ENCODE assay signal across 8 cellular contexts in genomic region chrX:100685284-100685996, GRCh38. TPM values are rescaled to one million over a fixed set of nuclear protein-coding genes. Genes with fewer than 3 reads are reported as not detected.
DNase-seq lines count a peak whose midpoint lies in the region; ATAC-seq and TF ChIP-seq lines count a peak whose summit lies in the region.

No MANE protein-coding gene starts in this region.

- no peaks in the 10 kb centered on the region for H3K4me1 ChIP-seq in left lung

- peaks cover 0 to 3% of the 10 kb centered on the region in 2 donors for H3K27me3 ChIP-seq in left lung

- H3K9me3 ChIP-seq in left lung, result no peaks in the 10 kb centered on the region

- H3K4me3 ChIP-seq in left lung, result no peak overlapping the region

- H3K36me3 ChIP-seq in left lung, result no peaks in the 10 kb centered on the region

- intact Hi-C loops in left lung (cut with DNase I), result loop anchor here in 1 of 2 donors (5.0 kb wide), 1 partner anchor 82 kb away; no protein-coding TSS in a partner anchor

- TF ChIP-seq CTCF in AG09319 (IDR thresholded peaks at IDR 0.05; ENCODE audit: low read depth, low read length) (peak; percentile 78), left lung (IDR thresholded peaks at IDR 0.05) (peak; percentile 61 to 94)

- H3K27ac ChIP-seq in left lung, result no peak overlapping the region

- ATAC-seq in GM18870 (IDR thresholded peaks at IDR 0.05; ENCODE audit: unreplicated experiment), result peak; percentile 78
- ATAC-seq in HG03159 (IDR thresholded peaks at IDR 0.05; ENCODE audit: unreplicated experiment), result peak; percentile 75
- ATAC-seq in left lung, result peak; percentile 98

- DNase-seq in AG09319 (ENCODE audit: extremely low read depth, low read depth) (peak; percentile 48), NCI-H2227 treated with DMSO at 0.1 percent for 48 hours (lab: John Stamatoyannopoulos, UW) (peak; percentile 95), cerebellum (ENCODE audit: low spot score) (peak; percentile 30), left lung (no peak)
- DNase-seq in activated CD4-positive, CD25-positive, alpha-beta regulatory T cell treated with anti-CD3 and anti-CD28 coated beads, Interleukin-2, amount 50 U/mL, for 16 hours (ENCODE audit: low read depth, low spot score), result peak; percentile 35
- DNase-seq in stimulated activated CD4-positive, alpha-beta T cell treated with anti-CD3 and anti-CD28 coated beads, TNF-alpha, amount 100 ng/mL, for 48 hours (ENCODE audit: low read depth in 3 of 3), result peak; percentile 40 to 54 (median 50)

RNA-seq across cellular contexts. Expression of gene SRPX2, which starts 41.4 kb away (rescaled TPM):
- total RNA-seq in cerebellum, result 1.4 TPM
- total RNA-seq in left lung, result 10 to 100 TPM; 25.1 to 25.9 TPM

RNA-seq across cellular contexts. Expression of gene SYTL4, which starts 46.5 kb away (rescaled TPM):
- total RNA-seq in cerebellum, result 3.4 TPM
- 1 to 10 TPM; 8.8 to 9.7 TPM for total RNA-seq in left lung

RNA-seq across cellular contexts. Expression of gene TSPAN6, which starts 48.8 kb away (rescaled TPM):
- 34.5 TPM for total RNA-seq in cerebellum
- 10 to 100 TPM; 13.2 to 21.0 TPM for total RNA-seq in left lung

Comparison
In these comparisons a context has a peak if more than half of its experiments do, and no peak if none do; other contexts are left out.
1. DNase-seq: peak in AG09319 (single experiment), NCI-H2227 treated with DMSO at 0.1 percent for 48 hours (single experiment), activated CD4-positive, CD25-positive, alpha-beta regulatory T cell treated with anti-CD3 and anti-CD28 coated beads, Interleukin-2, amount 50 U/mL, for 16 hours (single experiment), cerebellum (single experiment) and stimulated activated CD4-positive, alpha-beta T cell treated with anti-CD3 and anti-CD28 coated beads, TNF-alpha, amount 100 ng/mL, for 48 hours (3 of 3); none in left lung (0 of 2).
2. RNA of gene SRPX2, which starts 41.4 kb away (total RNA-seq): 25.1 to 25.9 TPM in left lung; 1.4 TPM in cerebellum (single experiment); every median in the first group is over 10 times any median in the second.
3. Peak in every context shown above with its lines, with median percentiles within 50 percentile points of each other: ATAC-seq.